Comparison of ENCODE assay signal across 15 cellular contexts in genomic region chr5:34709861-34710673, GRCh38. TPM values are rescaled to one million over a fixed set of nuclear protein-coding genes. Genes with fewer than 3 reads are reported as not detected.
A peak's percentile ranks its signal among the peaks of the same experiment; 100 is the strongest.
DNase-seq lines count a peak whose midpoint lies in the region; ATAC-seq, FAIRE-seq and TF ChIP-seq lines count a peak whose summit lies in the region.
"Had no signal": no experiment of that assay in that cellular context is flagged by ENCODE, and none has a peak within 500 bp of the region (broad histone marks: within the 10 kb centered on the region; RNA-seq: fewer than 3 reads in every experiment).

No MANE protein-coding gene starts in this region.

- H3K36me3 ChIP-seq in brain microvascular endothelial cell (replicated peaks) (peaks cover 23% of the 10 kb centered on the region), gastrocnemius medialis (no peaks in the 10 kb centered on the region)

- peak; percentile 73 for DNase-seq in HTR-8/SVneo (ENCODE audit: insufficient read length, low spot score)
- DNase-seq in brain microvascular endothelial cell, result peak; percentile 85
- DNase-seq in kidney tubule cell (ENCODE audit: low spot score), result peak; percentile 91
- DNase-seq in stromal cell of bone marrow (ENCODE audit: low read depth), result peak; percentile 53
- DNase-seq in gastrocnemius medialis, result no peak
- no peak for DNase-seq in stimulated activated CD4-positive, alpha-beta T cell treated with anti-CD3 and anti-CD28 coated beads, Interleukin-2, amount 100 ng/mL, for 24 hours
- no peak for DNase-seq in NOMO-1 treated with DMSO at 0.1 percent for 48 hours (lab: John Stamatoyannopoulos, UW; ENCODE audit: unreplicated experiment)
- DNase-seq in pons (ENCODE audit: low spot score), result no peak
- DNase-seq: activated T-cell treated with anti-CD3 and anti-CD28 coated beads, Interleukin-2, amount 50 U/mL, for 24 hours; DMS153; left cardiac atrium; NCI-H1436; T1000 had no signal

- H3K9me3 ChIP-seq in gastrocnemius medialis, result no peaks in the 10 kb centered on the region

- H3K4me3 ChIP-seq in brain microvascular endothelial cell (ENCODE audit: low read depth, low read length) (no peak overlapping the region), gastrocnemius medialis (no peak overlapping the region)

- FAIRE-seq in HTR-8/SVneo (lab: Jason Lieb, UNC), result peak; percentile 67
- FAIRE-seq: GM18507 had no signal

- H3K27me3 ChIP-seq in brain microvascular endothelial cell (replicated peaks) (no peaks in the 10 kb centered on the region), gastrocnemius medialis (no peaks in the 10 kb centered on the region)

- TF ChIP-seq POLR2A in gastrocnemius medialis (IDR thresholded peaks at IDR 0.05), result no peak

- H3K27ac ChIP-seq in brain microvascular endothelial cell, result peak overlapping the region; percentile 97
- H3K27ac ChIP-seq in gastrocnemius medialis, result no peak overlapping the region

- ATAC-seq in gastrocnemius medialis, result no peak
- ATAC-seq: left cardiac atrium; stimulated activated effector memory CD8-positive, alpha-beta T cell treated with anti-CD3 and anti-CD28 coated beads, Interleukin-12 subunit alpha, Interleukin-12 subunit beta, amount 100 ng/mL, for 72 hours had no signal

- no peaks in the 10 kb centered on the region for H3K4me1 ChIP-seq in gastrocnemius medialis

- in situ Hi-C loops in brain microvascular endothelial cell (cut with HindIII; ENCODE audit: low pct_ligation_motif_present, low sequenced_read_pairs), result no loop called here
- in situ Hi-C loops in gastrocnemius medialis (cut with MboI; ENCODE audit: low sequenced_read_pairs in 4 of 4), result no loop called here

- intact Hi-C loops in gastrocnemius medialis (cut with DNase I; ENCODE audit: low total_unique reads), result no loop called here

- TF ChIP-seq CTCF in brain microvascular endothelial cell (IDR thresholded peaks at IDR 0.05; ENCODE audit: low read depth, low read length, missing control alignments) (no peak), gastrocnemius medialis (IDR thresholded peaks at IDR 0.05 in 4 of 5, conservative IDR thresholded peaks at IDR 0.05 in 1 of 5) (no peak)

RNA-seq across cellular contexts. Expression of gene RAI14, which starts 53.9 kb away (rescaled TPM):
- 1 to 10 TPM; 1.1 to 3.6 (median 1.7) TPM for total RNA-seq in gastrocnemius medialis

Comparison
In these comparisons a context has a peak if more than half of its experiments do, and no peak if none do; other contexts are left out.
1. DNase-seq: peak in HTR-8/SVneo (single experiment), brain microvascular endothelial cell (single experiment), kidney tubule cell (single experiment) and stromal cell of bone marrow (single experiment); none in gastrocnemius medialis (0 of 2), stimulated activated CD4-positive, alpha-beta T cell treated with anti-CD3 and anti-CD28 coated beads, Interleukin-2, amount 100 ng/mL, for 24 hours (0 of 2), NOMO-1 treated with DMSO at 0.1 percent for 48 hours (single experiment) and pons (single experiment).